Comparison of ENCODE assay signal across 9 cellular contexts in genomic region chr11:2778630-2779498, GRCh38.
A peak's percentile ranks its signal among the peaks of the same experiment; 100 is the strongest.
DNase-seq lines count a peak whose midpoint lies in the region; ATAC-seq and TF ChIP-seq lines count a peak whose summit lies in the region.
"Had no signal": no experiment of that assay in that cellular context is flagged by ENCODE, and none has a peak within 500 bp of the region (broad histone marks: within the 10 kb centered on the region; RNA-seq: fewer than 3 reads in every experiment).

No MANE protein-coding gene starts in this region.

- H3K36me3 ChIP-seq in liver (ENCODE audit: control insufficient read depth in 4 of 4, insufficient read depth in 3 of 4, low read depth in 1 of 4, low read length in 3 of 4) (no peaks in the 10 kb centered on the region), thyroid gland (no peaks in the 10 kb centered on the region)

- intact Hi-C loops in Calu3 (cut with micrococcal nuclease; ENCODE audit: unreplicated experiment): no loop called here
- intact Hi-C loops in thyroid gland (cut with DNase I): no loop called here

- H3K27me3 Mint-ChIP-seq in Calu3 (ENCODE audit: unreplicated experiment) (peaks cover 1% of the 10 kb centered on the region), immature natural killer cell (ENCODE audit: low read depth in 3 of 3) (peaks cover 5 to 6% (median 6%) of the 10 kb centered on the region in 3 donors)

- H3K9me3 ChIP-seq in liver (ENCODE audit: control insufficient read depth in 4 of 4, low read length in 3 of 4): no peaks in the 10 kb centered on the region
- H3K9me3 ChIP-seq in thyroid gland: no peaks in the 10 kb centered on the region

- no peak for TF ChIP-seq CTCF in Calu3 (IDR thresholded peaks at IDR 0.05; ENCODE audit: unreplicated experiment)
- TF ChIP-seq CTCF in liver (IDR thresholded peaks at IDR 0.05; ENCODE audit: low read depth, low read length, missing input control): peak; percentile 25
- TF ChIP-seq CTCF in thyroid gland (IDR thresholded peaks at IDR 0.05): peak in 5 of 6 experiments; percentile 12 to 61 (median 48)

- peak overlapping the region; percentile 13 to 31 for H3K27ac ChIP-seq in liver (ENCODE audit: low read depth in 1 of 2, low read length in 2 of 2)
- H3K27ac ChIP-seq in thyroid gland: peak overlapping the region; percentile 85 to 93 (median 92)
- H3K27ac ChIP-seq: HL-60 had no signal

- no TSS peak for BruUV-seq in Calu3 (replicated peaks; lab: Mats Ljungman, UMichigan)

- H3K4me3 ChIP-seq in liver (ENCODE audit: low read depth in 1 of 3, low read length in 3 of 3): no peak overlapping the region
- no peak overlapping the region for H3K4me3 ChIP-seq in thyroid gland (replicated peaks in 1 of 3)

- ATAC-seq in HG02759 (IDR thresholded peaks at IDR 0.05; ENCODE audit: unreplicated experiment): peak; percentile 49
- ATAC-seq in GM19397 (IDR thresholded peaks at IDR 0.05; ENCODE audit: unreplicated experiment): no peak

- no peaks in the 10 kb centered on the region for H3K36me3 Mint-ChIP-seq in Calu3 (ENCODE audit: insufficient read depth, unreplicated experiment)
- peaks cover 0 to 3% (median 0%) of the 10 kb centered on the region in 3 donors for H3K36me3 Mint-ChIP-seq in immature natural killer cell

- CTCF ChIA-PET in Calu3 (lab: Charles Lee): interaction anchor here (1.0 to 1.5 kb wide), 3 partner anchors 46 to 245 kb away, joined by 3 to 5 read pairs (median 4); no protein-coding TSS in a partner anchor

- H3K27ac Mint-ChIP-seq in Calu3 (ENCODE audit: unreplicated experiment) (no peak overlapping the region), immature natural killer cell (no peak overlapping the region)

- no peak overlapping the region for H3K9ac ChIP-seq in liver (ENCODE audit: low read depth in 1 of 2, low read length in 2 of 2)

- TF ChIP-seq POLR2A in thyroid gland (IDR thresholded peaks at IDR 0.05): no peak

- no peaks in the 10 kb centered on the region for H3K9me3 Mint-ChIP-seq in Calu3 (ENCODE audit: low read depth, unreplicated experiment)
- no peaks in the 10 kb centered on the region for H3K9me3 Mint-ChIP-seq in immature natural killer cell

- H3K27me3 ChIP-seq in liver (ENCODE audit: control insufficient read depth in 4 of 4, insufficient read depth in 4 of 4, low read length in 3 of 4) (no peaks in the 10 kb centered on the region), thyroid gland (no peaks in the 10 kb centered on the region)

- WGBS in liver: 24% methylated on average over 28 of the region's 28 CpGs
- 26 to 51% methylated on average over 5 to 21 of the region's 28 CpGs for WGBS in thyroid gland, 2 donors

- H3K4me3 Mint-ChIP-seq in Calu3 (ENCODE audit: low read depth, unreplicated experiment): no peak overlapping the region
- no peak overlapping the region for H3K4me3 Mint-ChIP-seq in immature natural killer cell

- peak; percentile 68 for DNase-seq in Calu3
- peak; percentile 67 for DNase-seq in OCI-M2 (lab: John Stamatoyannopoulos, UW; ENCODE audit: unreplicated experiment)
- peak; percentile 30 for DNase-seq in dermis blood vessel endothelial cell
- DNase-seq in thyroid gland: peak; percentile 89 to 91
- no peak for DNase-seq in immature natural killer cell

- H3K4me1 ChIP-seq in liver (ENCODE audit: control insufficient read depth in 4 of 4, insufficient read depth in 4 of 4, low read length in 3 of 4) (peaks cover 6 to 18% (median 11%) of the 10 kb centered on the region in 4 donors), thyroid gland (peaks cover 34 to 46% of the 10 kb centered on the region in 2 donors)

- H3K4me1 Mint-ChIP-seq in Calu3 (ENCODE audit: low read depth, unreplicated experiment): peaks cover 8% of the 10 kb centered on the region
- peaks cover 0 to 4% of the 10 kb centered on the region in 2 donors for H3K4me1 Mint-ChIP-seq in immature natural killer cell

- TF ChIP-seq RAD21 in liver (IDR thresholded peaks at IDR 0.05): peak; percentile 57 to 68

TF ChIP-seq in liver, 16 proteins besides CTCF, POLR2A, EP300 and RAD21:
- TF ChIP-seq, protein P1, sequence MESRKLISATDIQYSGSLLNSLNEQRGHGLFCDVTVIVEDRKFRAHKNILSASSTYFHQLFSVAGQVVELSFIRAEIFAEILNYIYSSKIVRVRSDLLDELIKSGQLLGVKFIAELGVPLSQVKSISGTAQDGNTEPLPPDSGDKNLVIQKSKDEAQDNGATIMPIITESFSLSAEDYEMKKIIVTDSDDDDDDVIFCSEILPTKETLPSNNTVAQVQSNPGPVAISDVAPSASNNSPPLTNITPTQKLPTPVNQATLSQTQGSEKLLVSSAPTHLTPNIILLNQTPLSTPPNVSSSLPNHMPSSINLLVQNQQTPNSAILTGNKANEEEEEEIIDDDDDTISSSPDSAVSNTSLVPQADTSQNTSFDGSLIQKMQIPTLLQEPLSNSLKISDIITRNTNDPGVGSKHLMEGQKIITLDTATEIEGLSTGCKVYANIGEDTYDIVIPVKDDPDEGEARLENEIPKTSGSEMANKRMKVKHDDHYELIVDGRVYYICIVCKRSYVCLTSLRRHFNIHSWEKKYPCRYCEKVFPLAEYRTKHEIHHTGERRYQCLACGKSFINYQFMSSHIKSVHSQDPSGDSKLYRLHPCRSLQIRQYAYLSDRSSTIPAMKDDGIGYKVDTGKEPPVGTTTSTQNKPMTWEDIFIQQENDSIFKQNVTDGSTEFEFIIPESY (IDR thresholded peaks at IDR 0.05): no peak
- TF ChIP-seq FOXA2 (IDR thresholded peaks at IDR 0.05): no peak
- peak in 1 of 2 donors; percentile 14 for TF ChIP-seq HNF4A (conservative IDR thresholded peaks at IDR 0.05)
- no peak for TF ChIP-seq HNF4G (IDR thresholded peaks at IDR 0.05)
- peak; percentile 85 for TF ChIP-seq NR2F2 (IDR thresholded peaks at IDR 0.05)

Comparison
In these comparisons a context has a peak if more than half of its experiments do, and no peak if none do; other contexts are left out.
1. DNase-seq: peak in Calu3 (single experiment), OCI-M2 (single experiment), dermis blood vessel endothelial cell (single experiment) and thyroid gland (2 of 2); none in immature natural killer cell (0 of 3).